In genomic region chrX:54178100-54178940, GRCh38 we compare ENCODE assay signal across 8 cellular contexts. TPM values are rescaled to one million over a fixed set of nuclear protein-coding genes. Genes with fewer than 3 reads are reported as not detected.
DNase-seq lines count a peak whose midpoint lies in the region; ATAC-seq and TF ChIP-seq lines count a peak whose summit lies in the region.

No MANE protein-coding gene starts in this region.

- H4K8ac ChIP-seq in H9 (replicated peaks; ENCODE audit: insufficient read length, low read depth, low read length), result no peak overlapping the region

- peak; percentile 26 for DNase-seq in AG08396 (ENCODE audit: low spot score)
- no peak for DNase-seq in H9
- peak; percentile 34 for DNase-seq in SW480 (ENCODE audit: low spot score)
- peak; percentile 56 to 75 for DNase-seq in foreskin keratinocyte
- no peak for DNase-seq in esophagus muscularis mucosa (ENCODE audit: extremely low spot score)

- H2AK5ac ChIP-seq in H9 (ENCODE audit: insufficient read length, low read length), result no peak overlapping the region

- H3K4me1 ChIP-seq in H9 (ENCODE audit: insufficient read depth, low read length), result no peaks in the 10 kb centered on the region; the same call in 1 of the 2 replicates
- H3K4me1 ChIP-seq in foreskin keratinocyte, result peaks cover 24% of the 10 kb centered on the region
- H3K4me1 ChIP-seq in esophagus muscularis mucosa, result peaks cover 20 to 42% (median 30%) of the 10 kb centered on the region in 4 donors

- peaks cover 58 to 61% of the 10 kb centered on the region in 2 experiments for H3K9me3 Mint-ChIP-seq in H9

- H3K27me3 Mint-ChIP-seq in H9 (ENCODE audit: low read depth), result peaks cover 2% of the 10 kb centered on the region; the same call in 1 of the 2 replicates

- H3K79me1 ChIP-seq in H9 (ENCODE audit: insufficient read depth, low read depth, low read length, poor library complexity, severe bottlenecking), result peaks cover 3% of the 10 kb centered on the region

- no peak overlapping the region for H3K56ac ChIP-seq in H9 (ENCODE audit: insufficient read length, low read depth, low read length)

- no peak overlapping the region for H4K5ac ChIP-seq in H9 (ENCODE audit: insufficient read length, low read depth, low read length)

- H3K9me3 ChIP-seq in H9 (ENCODE audit: control insufficient read depth, low read depth, low read length), result peaks cover 22% of the 10 kb centered on the region
- no peaks in the 10 kb centered on the region for H3K9me3 ChIP-seq in esophagus muscularis mucosa

- no peak for TF ChIP-seq EP300 in esophagus muscularis mucosa (IDR thresholded peaks at IDR 0.05)

- WGBS in H9 (ENCODE audit: extremely low coverage, insufficient read length, low lambda C conversion rate), result 100% methylated on average over 1 of the region's 5 CpGs
- WGBS in esophagus muscularis mucosa, result 50% methylated on average over 5 of the region's 5 CpGs

- H3K23ac ChIP-seq in H9 (ENCODE audit: insufficient read length, low read depth, low read length), result no peak overlapping the region

- no peak overlapping the region for H3K4ac ChIP-seq in H9 (ENCODE audit: low read depth, low read length)

- intact Hi-C loops in esophagus muscularis mucosa (cut with DNase I), result no loop called here

- no peak overlapping the region for H2BK120ac ChIP-seq in H9 (ENCODE audit: low read depth, low read length, poor library complexity, severe bottlenecking)

- H3K27ac Mint-ChIP-seq in H9, result peak overlapping the region in 2 of 3 experiments; percentile 18 to 21; a peak in 2 of 7 replicates

- no peak overlapping the region for H3K4me2 ChIP-seq in H9 (ENCODE audit: insufficient read depth, insufficient read length, low read length)

- H3K14ac ChIP-seq in H9 (ENCODE audit: insufficient read depth, low read length), result no peak overlapping the region

- no peak overlapping the region for H2AFZ ChIP-seq in H9 (ENCODE audit: low read length)

- H3K27me3 ChIP-seq in H9 (ENCODE audit: insufficient read depth, low read length) (no peaks in the 10 kb centered on the region), foreskin keratinocyte (no peaks in the 10 kb centered on the region), esophagus muscularis mucosa (no peaks in the 10 kb centered on the region)

- H3K9ac ChIP-seq in H9 (ENCODE audit: extremely low read depth, insufficient read length, low read length), result no peak overlapping the region

- H3K4me3 ChIP-seq in esophagus muscularis mucosa, result no peak overlapping the region

- H3K79me2 ChIP-seq in H9 (ENCODE audit: insufficient read depth, low read length), result peaks cover 16% of the 10 kb centered on the region; the same call in 1 of the 2 replicates

- no peak overlapping the region for H2BK5ac ChIP-seq in H9 (ENCODE audit: insufficient read length, low read length)

- no peak overlapping the region for H2BK15ac ChIP-seq in H9 (ENCODE audit: low read depth, low read length)

- ATAC-seq in foreskin keratinocyte, result peak; percentile 76
- no peak for ATAC-seq in GM18511 (IDR thresholded peaks at IDR 0.05; ENCODE audit: unreplicated experiment)
- no peak for ATAC-seq in HG03159 (IDR thresholded peaks at IDR 0.05; ENCODE audit: unreplicated experiment)
- ATAC-seq in HG03442 (IDR thresholded peaks at IDR 0.05; ENCODE audit: unreplicated experiment), result no peak

- H3K27ac ChIP-seq in H9 (ENCODE audit: insufficient read length, low read depth, low read length) (no peak overlapping the region), foreskin keratinocyte (peak overlapping the region; percentile 90), esophagus muscularis mucosa (replicated peaks in 1 of 4) (no peak overlapping the region)

- TF ChIP-seq CTCF in H9 (conservative IDR thresholded peaks at IDR 0.05) (no peak), foreskin keratinocyte (conservative IDR thresholded peaks at IDR 0.05) (no peak), esophagus muscularis mucosa (IDR thresholded peaks at IDR 0.05) (no peak)

- peaks cover 21% of the 10 kb centered on the region in 2 experiments for H3K4me1 Mint-ChIP-seq in H9

- no peak overlapping the region for H3K18ac ChIP-seq in H9 (ENCODE audit: insufficient read length, low read depth, low read length)

- H3T11ph ChIP-seq in H9 (ENCODE audit: low read length), result no peak overlapping the region

- TF ChIP-seq POLR2A in esophagus muscularis mucosa (IDR thresholded peaks at IDR 0.05; ENCODE audit: low read depth), result no peak

- H4K91ac ChIP-seq in H9 (ENCODE audit: insufficient read length, low read depth, low read length), result no peak overlapping the region

- H2BK12ac ChIP-seq in H9 (ENCODE audit: insufficient read length, low read depth, low read length), result no peak overlapping the region

- no peaks in the 10 kb centered on the region for H3K23me2 ChIP-seq in H9 (ENCODE audit: insufficient read length, low read depth, low read length, poor library complexity, severe bottlenecking)

- peaks cover 17 to 55% (median 23%) of the 10 kb centered on the region in 3 experiments for H3K36me3 Mint-ChIP-seq in H9 (ENCODE audit: insufficient read depth in 1 of 3, low read depth in 3 of 3)

- H3K36me3 ChIP-seq in esophagus muscularis mucosa, result no peaks in the 10 kb centered on the region

- H2BK20ac ChIP-seq in H9 (ENCODE audit: low read depth, low read length, poor library complexity, severe bottlenecking), result no peak overlapping the region

- H4K20me1 ChIP-seq in H9 (ENCODE audit: control insufficient read depth, insufficient read depth, insufficient read length), result no peaks in the 10 kb centered on the region

- no peak overlapping the region for H3K4me3 Mint-ChIP-seq in H9

RNA-seq across cellular contexts. Expression of gene FAM120C, which starts 4.7 kb away (rescaled TPM):
- total RNA-seq in H9 (2021) (9.1 and 9.2 TPM in 2 replicates), foreskin keratinocyte (4.3 and 4.4 TPM in 2 replicates), esophagus muscularis mucosa (1 to 10 TPM; 3.3 to 7.0 (median 5.9) TPM)
- polyA plus RNA-seq in foreskin keratinocyte, result 1.9 and 2.0 TPM in 2 replicates

Comparison
In these comparisons a context has a peak if more than half of its experiments do, and no peak if none do; other contexts are left out.
1. DNase-seq: peak in AG08396 (single experiment), SW480 (single experiment) and foreskin keratinocyte (2 of 2); none in H9 (single experiment) and esophagus muscularis mucosa (single experiment).